Comparison of ENCODE assay signal across 8 cellular contexts in the genomic region with DNA sequence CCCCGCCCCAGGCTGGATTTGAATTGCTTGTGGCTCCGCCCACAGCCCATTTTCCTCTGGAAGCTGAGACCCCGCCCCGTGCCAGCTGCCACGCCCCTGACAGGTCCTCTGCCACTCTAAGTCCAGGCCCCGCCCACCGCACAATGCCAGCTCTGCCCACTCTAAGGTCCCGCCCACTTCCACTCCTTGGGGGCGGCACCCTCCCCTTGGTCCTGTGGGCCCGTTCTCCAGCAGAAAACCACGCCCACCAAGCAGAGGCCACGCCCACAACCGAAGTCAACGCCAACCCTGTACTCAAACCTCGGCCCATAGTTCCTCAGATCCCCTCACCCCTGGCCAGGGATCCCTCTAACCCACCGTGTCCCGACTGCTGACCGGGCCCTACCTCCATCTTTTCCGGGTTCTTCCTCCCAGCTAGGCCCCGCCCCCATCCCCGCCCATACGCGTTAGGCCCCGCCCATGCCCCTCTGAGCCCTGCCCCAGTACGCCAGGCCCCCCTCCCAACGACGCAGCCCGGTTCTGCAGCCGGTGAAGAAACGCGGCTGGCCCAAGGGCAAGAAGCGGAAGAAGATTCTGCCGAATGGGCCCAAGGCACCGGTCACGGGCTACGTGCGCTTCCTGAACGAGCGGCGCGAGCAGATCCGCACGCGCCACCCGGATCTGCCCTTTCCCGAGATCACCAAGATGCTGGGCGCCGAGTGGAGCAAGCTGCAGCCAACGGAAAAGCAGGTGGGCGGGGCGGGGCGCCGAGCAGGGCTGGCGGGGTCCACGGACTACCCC. TPM values are rescaled to one million over a fixed set of nuclear protein-coding genes. Genes with fewer than 3 reads are reported as not detected.
DNase-seq lines count a peak whose midpoint lies in the region; ATAC-seq, FAIRE-seq and TF ChIP-seq lines count a peak whose summit lies in the region.

No MANE protein-coding gene starts in this region.

- H3K4me3 Mint-ChIP-seq in activated CD8-positive, alpha-beta memory T cell treated with anti-CD3 and anti-CD28 coated beads, Interleukin-2, amount 10 ng/mL, durations not matched to agents 7 days and 5 days = peak overlapping the region; percentile 76

- H3K79me2 ChIP-seq in H1 (ENCODE audit: control insufficient read depth in 1 of 2, insufficient read depth in 2 of 2, low read length in 2 of 2) = no peaks in the 10 kb centered on the region
- no peaks in the 10 kb centered on the region for H3K79me2 ChIP-seq in mesendoderm (ENCODE audit: control insufficient read depth, insufficient read depth, low read length)

- H3K23ac ChIP-seq in H1 (ENCODE audit: insufficient read length) (no peak overlapping the region), mesendoderm (ENCODE audit: low read length) (no peak overlapping the region)

- H3K79me1 ChIP-seq in H1 (ENCODE audit: low read depth, low read length) = no peaks in the 10 kb centered on the region
- no peaks in the 10 kb centered on the region for H3K79me1 ChIP-seq in mesendoderm (ENCODE audit: low read length)

- peak; percentile 24 for ATAC-seq in activated CD8-positive, alpha-beta memory T cell treated with anti-CD3 and anti-CD28 coated beads, Interleukin-2, amount 10 ng/mL, durations not matched to agents 7 days and 5 days
- no peak for ATAC-seq in GM18517 (IDR thresholded peaks at IDR 0.05; ENCODE audit: unreplicated experiment)

- H4K20me1 ChIP-seq in H1 (replicated peaks in 1 of 2; ENCODE audit: control insufficient read depth in 1 of 2, insufficient read depth in 2 of 2, low read length in 2 of 2) = peaks cover 3 to 8% of the 10 kb centered on the region in 2 experiments

- H3K36me3 ChIP-seq in H1 (ENCODE audit: control insufficient read depth in 2 of 4, insufficient read depth in 4 of 4, low read length in 3 of 4) = no peaks in the 10 kb centered on the region
- H3K36me3 ChIP-seq in mesendoderm (ENCODE audit: control insufficient read depth, insufficient read depth, low read length) = no peaks in the 10 kb centered on the region

- DNase-seq in CD1c-positive myeloid dendritic cell (ENCODE audit: extremely low spot score) (peak; percentile 98), HL-60 (ENCODE audit: low read depth in 1 of 2, low spot score in 1 of 2) (peak; percentile 93 to 97), NOMO-1 (lab: John Stamatoyannopoulos, UW; ENCODE audit: unreplicated experiment in 2 of 2) (peak; percentile 83 to 90), H1 (ENCODE audit: low read depth in 1 of 2, low spot score in 2 of 2) (peak; percentile 97 to 100), mesendoderm (peak; percentile 98)
- DNase-seq in activated CD8-positive, alpha-beta memory T cell treated with anti-CD3 and anti-CD28 coated beads, Interleukin-2, amount 10 ng/mL, durations not matched to agents 7 days and 5 days = peak; percentile 97
- peak; percentile 55 for DNase-seq in stimulated activated CD8-positive, alpha-beta memory T cell treated with anti-CD3 and anti-CD28 coated beads, Interleukin-12 subunit alpha, Interleukin-12 subunit beta, amount 100 ng/mL, for 1 hour (ENCODE audit: low read depth)

- H4K5ac ChIP-seq in H1 (ENCODE audit: insufficient read length, low read depth, low read length) (peak overlapping the region; percentile 93), mesendoderm (ENCODE audit: low read length) (no peak overlapping the region)

- no peak overlapping the region for H4K91ac ChIP-seq in H1 (replicated peaks; ENCODE audit: insufficient read length, low read length)

- TF ChIP-seq CTCF in HL-60 (IDR thresholded peaks at IDR 0.05; ENCODE audit: insufficient read depth, low read length) = no peak
- TF ChIP-seq CTCF in H1 (IDR thresholded peaks at IDR 0.05; ENCODE audit: control extremely low read depth in 1 of 3, insufficient read depth in 1 of 3, low read depth in 1 of 3, low read length in 3 of 3) = no peak

- peaks cover 21% of the 10 kb centered on the region; the same call in 1 of the 2 replicates for H3K23me2 ChIP-seq in H1 (ENCODE audit: low read depth, low read length)

- no peaks in the 10 kb centered on the region for H3K9me3 Mint-ChIP-seq in activated CD8-positive, alpha-beta memory T cell treated with anti-CD3 and anti-CD28 coated beads, Interleukin-2, amount 10 ng/mL, durations not matched to agents 7 days and 5 days (ENCODE audit: low read depth)

- H3K56ac ChIP-seq in H1 (replicated peaks; ENCODE audit: insufficient read length, low read depth, low read length) = no peak overlapping the region
- H3K56ac ChIP-seq in mesendoderm (ENCODE audit: low read length) = peak overlapping the region; percentile 60

- H2BK5ac ChIP-seq in H1 (ENCODE audit: low read depth, low read length) (peak overlapping the region; percentile 93), mesendoderm (ENCODE audit: low read length) (no peak overlapping the region)

- peak overlapping the region; percentile 97; the same call in 1 of the 2 replicates for H3K18ac ChIP-seq in H1 (ENCODE audit: extremely low read depth, low read length)
- no peak overlapping the region for H3K18ac ChIP-seq in mesendoderm (ENCODE audit: low read length)

- H3K27me3 ChIP-seq in HL-60 (ENCODE audit: insufficient read depth, poor library complexity, severe bottlenecking) = no peaks in the 10 kb centered on the region
- H3K27me3 ChIP-seq in H1 (replicated peaks in 1 of 4; ENCODE audit: control insufficient read depth in 3 of 4, extremely low read depth in 1 of 4, insufficient read depth in 3 of 4, low read length in 3 of 4) = peaks cover 0 to 3% (median 0%) of the 10 kb centered on the region in 4 experiments; a peak in 1 of 7 replicates
- H3K27me3 ChIP-seq in mesendoderm (ENCODE audit: insufficient read depth, low read length, poor library complexity) = no peaks in the 10 kb centered on the region

- no peak overlapping the region for H2AK5ac ChIP-seq in H1 (ENCODE audit: low read depth, low read length)
- no peak overlapping the region for H2AK5ac ChIP-seq in mesendoderm (ENCODE audit: low read length)

- H3K4ac ChIP-seq in H1 (replicated peaks; ENCODE audit: insufficient read length, low read depth, low read length) (no peak overlapping the region), mesendoderm (ENCODE audit: low read depth, low read length) (no peak overlapping the region)

- no peak for TF ChIP-seq EP300 in H1 (IDR thresholded peaks at IDR 0.05; ENCODE audit: borderline replicate concordance in 1 of 2, low read depth in 2 of 2, low read length in 2 of 2)

- TF ChIP-seq POLR2A in H1 (IDR thresholded peaks at IDR 0.05; ENCODE audit: control extremely low read depth in 1 of 2, low read depth in 2 of 2, low read length in 2 of 2) = no peak

- peak overlapping the region; percentile 77 for H3K4me3 ChIP-seq in HL-60 (replicated peaks; ENCODE audit: insufficient read depth, low read length)
- H3K4me3 ChIP-seq in H1 (ENCODE audit: extremely low read depth in 1 of 4, insufficient read depth in 2 of 4, low read depth in 3 of 4, low read length in 4 of 4) = peak overlapping the region; percentile 66 to 97 (median 82)
- H3K4me3 ChIP-seq in mesendoderm (ENCODE audit: low read length) = no peak overlapping the region

- CTCF ChIA-PET in activated CD8-positive, alpha-beta memory T cell treated with anti-CD3 and anti-CD28 coated beads, Interleukin-2, amount 10 ng/mL, durations not matched to agents 7 days and 5 days (lab: Charles Lee) = interaction anchor here (1.2 to 1.8 kb wide), 3 partner anchors 27 to 45 kb away, joined by 3 to 8 read pairs (median 5); no protein-coding TSS in a partner anchor
- CTCF ChIA-PET in H1 (lab: Charles Lee; ENCODE audit: partially characterized antibody) = interaction anchor here (0.7 to 6.6 kb wide), 8 partner anchors 9 to 118 kb away, joined by 3 to 51 read pairs (median 4); partner anchors contain the start of gene GIPC3

- H2BK20ac ChIP-seq in H1 (ENCODE audit: low read length) = no peak overlapping the region

- H3K4me1 ChIP-seq in H1 (replicated peaks in 1 of 4; ENCODE audit: control insufficient read depth in 3 of 4, insufficient read depth in 4 of 4, low read length in 3 of 4) (peaks cover 3 to 17% (median 12%) of the 10 kb centered on the region in 4 experiments; a peak in 6 of 7 replicates), mesendoderm (ENCODE audit: control insufficient read depth, low read depth, low read length) (peaks cover 6% of the 10 kb centered on the region)

- H3K27ac Mint-ChIP-seq in activated CD8-positive, alpha-beta memory T cell treated with anti-CD3 and anti-CD28 coated beads, Interleukin-2, amount 10 ng/mL, durations not matched to agents 7 days and 5 days = peak overlapping the region; percentile 78

- H3K9ac ChIP-seq in H1 (replicated peaks in 1 of 4; ENCODE audit: extremely low read depth in 1 of 4, low read depth in 3 of 4, low read length in 3 of 4) (no peak overlapping the region; a peak in 1 of 7 replicates), mesendoderm (ENCODE audit: low read length) (no peak overlapping the region)

- peaks cover 10% of the 10 kb centered on the region for H3K36me3 Mint-ChIP-seq in activated CD8-positive, alpha-beta memory T cell treated with anti-CD3 and anti-CD28 coated beads, Interleukin-2, amount 10 ng/mL, durations not matched to agents 7 days and 5 days

- TF ChIP-seq RAD21 in H1 (IDR thresholded peaks at IDR 0.05 in 1 of 2, conservative IDR thresholded peaks at IDR 0.05 in 1 of 2; ENCODE audit: low read depth in 2 of 2, low read length in 2 of 2) = no peak

- H2BK12ac ChIP-seq in H1 (ENCODE audit: low read depth, low read length) = no peak overlapping the region

- H3K27ac ChIP-seq in HL-60 (replicated peaks) (peak overlapping the region; percentile 81), H1 (ENCODE audit: low read depth, low read length) (no peak overlapping the region), mesendoderm (ENCODE audit: low read depth, low read length) (no peak overlapping the region)

- H2AFZ ChIP-seq in H1 (ENCODE audit: low read length) = no peak overlapping the region

- POLR2A ChIA-PET in H1 (lab: Charles Lee; ENCODE audit: partially characterized antibody) = interaction anchor here (0.6 to 2.2 kb wide), 6 partner anchors 15 to 411 kb away, joined by 3 to 5 read pairs (median 3); partner anchors contain the start of genes EEF2 and MFSD12

- no peak overlapping the region for H2BK120ac ChIP-seq in H1 (replicated peaks; ENCODE audit: low read depth, low read length)
- no peak overlapping the region for H2BK120ac ChIP-seq in mesendoderm (ENCODE audit: low read depth, low read length)

- H3K14ac ChIP-seq in H1 (ENCODE audit: insufficient read length) = no peak overlapping the region

- FAIRE-seq in H1 (lab: Jason Lieb, UNC) = peak; percentile 69

- WGBS in H1 (ENCODE audit: extremely low coverage in 1 of 2, insufficient coverage in 1 of 2, insufficient read length in 1 of 2, insufficient replicate concordance in 2 of 2, low coverage in 1 of 2, low lambda C conversion rate in 2 of 2, missing lambda C conversion rate in 1 of 2), 2 experiments = 28% methylated on average over 40 of the region's 55 CpGs; no CpG with 5 or more reads in 1 of the 2 experiments
- WGBS in mesendoderm (ENCODE audit: extremely low coverage, insufficient coverage, low lambda C conversion rate) = no CpG with 5 or more reads among the region's 55 CpGs

- H4K8ac ChIP-seq in H1 (ENCODE audit: extremely low read depth, insufficient read depth, low read length) (peak overlapping the region; percentile 90; the same call in 1 of the 2 replicates), mesendoderm (ENCODE audit: low read depth, low read length) (no peak overlapping the region)

- peaks cover 11% of the 10 kb centered on the region for H3K4me1 Mint-ChIP-seq in activated CD8-positive, alpha-beta memory T cell treated with anti-CD3 and anti-CD28 coated beads, Interleukin-2, amount 10 ng/mL, durations not matched to agents 7 days and 5 days

- H2BK15ac ChIP-seq in H1 (ENCODE audit: low read length) = no peak overlapping the region
- H2BK15ac ChIP-seq in mesendoderm (replicated peaks; ENCODE audit: low read depth) = no peak overlapping the region

- H3K4me2 ChIP-seq in H1 (ENCODE audit: insufficient read depth in 1 of 2, low read depth in 2 of 2, low read length in 2 of 2) (peak overlapping the region; percentile 70 to 77), mesendoderm (ENCODE audit: low read length) (no peak overlapping the region)

- no peaks in the 10 kb centered on the region for H3K9me3 ChIP-seq in H1 (ENCODE audit: insufficient read depth in 2 of 2, low read depth in 1 of 2, low read length in 1 of 2)

- H3K27me3 Mint-ChIP-seq in activated CD8-positive, alpha-beta memory T cell treated with anti-CD3 and anti-CD28 coated beads, Interleukin-2, amount 10 ng/mL, durations not matched to agents 7 days and 5 days = no peaks in the 10 kb centered on the region

RNA-seq across cellular contexts. Expression of gene HMG20B, which starts 1.3 kb away (rescaled TPM):
- 10 to 100 TPM; 50.7 to 51.7 TPM for total RNA-seq in activated CD8-positive, alpha-beta memory T cell treated with anti-CD3 and anti-CD28 coated beads, Interleukin-2, amount 10 ng/mL, durations not matched to agents 7 days and 5 days
- total RNA-seq in H1 (2021; fragmentation: NEBNext Ultra II Directional; extraction: Animal tissue kit (Norgen Biotek cat#: 25700)) = 74.2 and 76.1 TPM in 2 replicates
- 42.9 and 63.9 TPM in 2 replicates for polyA plus RNA-seq in H1 (2011; rRNA removed)
- 62.4 TPM for polyA plus RNA-seq in H1 (2011; cell fraction: cytosol; rRNA removed)
- polyA plus RNA-seq in H1 (2011; cell fraction: nucleus; rRNA removed) = 98.9 TPM
- polyA plus RNA-seq in H1 (2012, experiment 1 of 2) = 44.6 to 66.7 TPM (median 62.4 TPM) in 4 replicates
- 60.0 TPM for polyA plus RNA-seq in H1 (2012, experiment 2 of 2)
- polyA plus RNA-seq in H1 (2013, experiment 1 of 2) = 69.5 TPM
- 62.3 TPM for polyA plus RNA-seq in H1 (2013, experiment 2 of 2)
- polyA minus RNA-seq in H1 (2011; rRNA and poly(A)+ RNA removed) = 5.2 and 6.5 TPM in 2 replicates
- 25.2 TPM for polyA minus RNA-seq in H1 (2011; cell fraction: cytosol; rRNA and poly(A)+ RNA removed)
- polyA minus RNA-seq in H1 (2011; cell fraction: nucleus; rRNA and poly(A)+ RNA removed) = 26.3 TPM
- polyA plus RNA-seq in mesendoderm (2013, experiment 1 of 2) = 41.2 TPM
- polyA plus RNA-seq in mesendoderm (2013, experiment 2 of 2) = 42.0 TPM

RNA-seq across cellular contexts. Expression of gene GIPC3, which starts 11.2 kb away (rescaled TPM):
- total RNA-seq in activated CD8-positive, alpha-beta memory T cell treated with anti-CD3 and anti-CD28 coated beads, Interleukin-2, amount 10 ng/mL, durations not matched to agents 7 days and 5 days = under 1 TPM; 0.15 to 0.23 TPM
- 0.96 and 1.2 TPM in 2 replicates for total RNA-seq in H1 (2021; fragmentation: NEBNext Ultra II Directional; extraction: Animal tissue kit (Norgen Biotek cat#: 25700))
- polyA plus RNA-seq in H1 (2011; rRNA removed) = 1.0 and 1.3 TPM in 2 replicates
- 0.70 TPM for polyA plus RNA-seq in H1 (2011; cell fraction: cytosol; rRNA removed)
- polyA plus RNA-seq in H1 (2011; cell fraction: nucleus; rRNA removed) = 2.2 TPM
- 0.86 to 1.2 TPM (median 0.93 TPM) in 4 replicates for polyA plus RNA-seq in H1 (2012, experiment 1 of 2)
- polyA plus RNA-seq in H1 (2012, experiment 2 of 2) = 0.75 TPM
- 2.5 TPM for polyA plus RNA-seq in H1 (2013, experiment 1 of 2)
- polyA plus RNA-seq in H1 (2013, experiment 2 of 2) = 2.3 TPM
- 0.82 and 1.3 TPM in 2 replicates for polyA minus RNA-seq in H1 (2011; rRNA and poly(A)+ RNA removed)
- 1.0 TPM for polyA minus RNA-seq in H1 (2011; cell fraction: cytosol; rRNA and poly(A)+ RNA removed)
- 0.80 TPM for polyA minus RNA-seq in H1 (2011; cell fraction: nucleus; rRNA and poly(A)+ RNA removed)
- 0.49 TPM for polyA plus RNA-seq in mesendoderm (2013, experiment 1 of 2)
- 0.53 TPM for polyA plus RNA-seq in mesendoderm (2013, experiment 2 of 2)

RNA-seq across cellular contexts. Expression of gene MFSD12, which starts 16.7 kb away (rescaled TPM):
- 10 to 100 TPM; 54.8 to 71.4 TPM for total RNA-seq in activated CD8-positive, alpha-beta memory T cell treated with anti-CD3 and anti-CD28 coated beads, Interleukin-2, amount 10 ng/mL, durations not matched to agents 7 days and 5 days
- 59.6 and 62.5 TPM in 2 replicates for total RNA-seq in H1 (2021; fragmentation: NEBNext Ultra II Directional; extraction: Animal tissue kit (Norgen Biotek cat#: 25700))
- 71.3 and 110 TPM in 2 replicates for polyA plus RNA-seq in H1 (2011; rRNA removed)
- polyA plus RNA-seq in H1 (2011; cell fraction: cytosol; rRNA removed) = 71.6 TPM
- 146 TPM for polyA plus RNA-seq in H1 (2011; cell fraction: nucleus; rRNA removed)
- polyA plus RNA-seq in H1 (2012, experiment 1 of 2) = 48.8 to 71.1 TPM (median 62.8 TPM) in 4 replicates
- polyA plus RNA-seq in H1 (2012, experiment 2 of 2) = 48.1 TPM
- polyA plus RNA-seq in H1 (2013, experiment 1 of 2) = 64.5 TPM
- 71.3 TPM for polyA plus RNA-seq in H1 (2013, experiment 2 of 2)
- 30.6 and 31.0 TPM in 2 replicates for polyA minus RNA-seq in H1 (2011; rRNA and poly(A)+ RNA removed)
- 48.5 TPM for polyA minus RNA-seq in H1 (2011; cell fraction: cytosol; rRNA and poly(A)+ RNA removed)
- 41.9 TPM for polyA minus RNA-seq in H1 (2011; cell fraction: nucleus; rRNA and poly(A)+ RNA removed)
- polyA plus RNA-seq in mesendoderm (2013, experiment 1 of 2) = 24.0 TPM
- polyA plus RNA-seq in mesendoderm (2013, experiment 2 of 2) = 23.7 TPM

RNA-seq across cellular contexts. Expression of gene TBXA2R, which starts 32.6 kb away (rescaled TPM):
- under 1 TPM; 0.26 to 0.54 TPM for total RNA-seq in activated CD8-positive, alpha-beta memory T cell treated with anti-CD3 and anti-CD28 coated beads, Interleukin-2, amount 10 ng/mL, durations not matched to agents 7 days and 5 days
- 0.50 and 0.75 TPM in 2 replicates for total RNA-seq in H1 (2021; fragmentation: NEBNext Ultra II Directional; extraction: Animal tissue kit (Norgen Biotek cat#: 25700))
- 0.39 and 0.80 TPM in 2 replicates for polyA plus RNA-seq in H1 (2011; rRNA removed)
- polyA plus RNA-seq in H1 (2011; cell fraction: cytosol; rRNA removed) = 0.31 TPM
- 0.20 TPM for polyA plus RNA-seq in H1 (2011; cell fraction: nucleus; rRNA removed)
- polyA plus RNA-seq in H1 (2012, experiment 1 of 2) = 0.22 to 0.59 TPM (median 0.48 TPM) in 4 replicates
- 0.39 TPM for polyA plus RNA-seq in H1 (2012, experiment 2 of 2)
- polyA plus RNA-seq in H1 (2013, experiment 1 of 2) = 0.97 TPM
- 1.2 TPM for polyA plus RNA-seq in H1 (2013, experiment 2 of 2)
- polyA minus RNA-seq in H1 (2011; rRNA and poly(A)+ RNA removed) = 0.10 and 0.22 TPM in 2 replicates
- not detected for polyA minus RNA-seq in H1 (2011; cell fraction: cytosol; rRNA and poly(A)+ RNA removed)
- 0.40 TPM for polyA minus RNA-seq in H1 (2011; cell fraction: nucleus; rRNA and poly(A)+ RNA removed)
- 0.63 TPM for polyA plus RNA-seq in mesendoderm (2013, experiment 1 of 2)
- polyA plus RNA-seq in mesendoderm (2013, experiment 2 of 2) = 0.56 TPM

RNA-seq across cellular contexts. Expression of gene TEKTIP1, which starts 35.1 kb away (rescaled TPM):
- total RNA-seq in activated CD8-positive, alpha-beta memory T cell treated with anti-CD3 and anti-CD28 coated beads, Interleukin-2, amount 10 ng/mL, durations not matched to agents 7 days and 5 days = 1 to 10 TPM; 5.7 to 7.2 TPM
- 1.0 and 1.1 TPM in 2 replicates for total RNA-seq in H1 (2021; fragmentation: NEBNext Ultra II Directional; extraction: Animal tissue kit (Norgen Biotek cat#: 25700))
- 0.49 TPM in 1 of 2 replicates, not detected in the other for polyA plus RNA-seq in H1 (2011; rRNA removed)
- polyA plus RNA-seq in H1 (2011; cell fraction: cytosol; rRNA removed) = 0.34 TPM
- 6.0 TPM for polyA plus RNA-seq in H1 (2011; cell fraction: nucleus; rRNA removed)
- 0.94 to 2.2 TPM (median 1.6 TPM) in 3 of 4 replicates, not detected in the other for polyA plus RNA-seq in H1 (2012, experiment 1 of 2)
- 1.3 TPM for polyA plus RNA-seq in H1 (2012, experiment 2 of 2)
- 0.45 TPM for polyA plus RNA-seq in H1 (2013, experiment 1 of 2)
- 0.17 TPM for polyA plus RNA-seq in H1 (2013, experiment 2 of 2)
- 0.32 TPM in 1 of 2 replicates, not detected in the other for polyA minus RNA-seq in H1 (2011; rRNA and poly(A)+ RNA removed)
- polyA minus RNA-seq in H1 (2011; cell fraction: cytosol; rRNA and poly(A)+ RNA removed) = not detected
- polyA minus RNA-seq in H1 (2011; cell fraction: nucleus; rRNA and poly(A)+ RNA removed) = not detected
- 0.11 TPM for polyA plus RNA-seq in mesendoderm (2013, experiment 1 of 2)
- polyA plus RNA-seq in mesendoderm (2013, experiment 2 of 2) = 0.38 TPM
